In genomic region chr16:80330803-80331202, GRCh38 we compare ENCODE assay signal across 27 cellular contexts.
"Had no signal": no experiment of that assay in that cellular context is flagged by ENCODE, and none has a peak within 500 bp of the region (broad histone marks: within the 10 kb centered on the region; RNA-seq: fewer than 3 reads in every experiment).

No MANE protein-coding gene starts in this region.

- ATAC-seq: activated T-cell treated with anti-CD3 and anti-CD28 coated beads, Interleukin-2, amount 50 U/mL, for 4 hours; Panc1 had no signal

- H3K4me3 Mint-ChIP-seq: activated CD4-positive, alpha-beta T cell treated with anti-CD3 and anti-CD28 coated beads, Interleukin-2, amount 10 ng/mL, durations not matched to agents 7 days and 5 days; activated naive CD8-positive, alpha-beta T cell treated with anti-CD3 and anti-CD28 coated beads for 36 hours; activated T-cell treated with anti-CD3 and anti-CD28 coated beads, Interleukin-2, amount 50 U/mL, for 4 hours; activated T-helper 1 cell treated with anti-CD3 and anti-CD28 coated beads, Interleukin-12 subunit alpha, Interleukin-12 subunit beta, Interleukin-2, Interleukin-4 antibody, amounts not matched to agents 30 ng/mL and 10 ng/mL and 1 ng/mL, durations not matched to agents 14 hours and 24 hours and 36 hours; T-helper 1 cell treated with Interleukin-12 subunit alpha and Interleukin-12 subunit beta and Interleukin-4 antibody, amounts not matched to agents 30 μg/mL and 1 μg/mL, for 36 hours; T-helper 2 cell treated with Interferon-gamma antibody and Interleukin-4, amounts not matched to agents 5 μg/mL and 100 μg/mL, for 36 hours had no signal

- H3K9ac ChIP-seq: KMS-11 had no signal

- H3K27ac ChIP-seq: ascending aorta, cardiac muscle cell, KMS-11, SJCRH30, SK-N-MC had no signal

- H3K4me3 ChIP-seq: ascending aorta, cardiac muscle cell, SJCRH30, SK-N-MC had no signal

- H3K4me1 Mint-ChIP-seq: activated CD4-positive, alpha-beta T cell treated with anti-CD3 and anti-CD28 coated beads, Interleukin-2, amount 10 ng/mL, durations not matched to agents 7 days and 5 days; activated naive CD8-positive, alpha-beta T cell treated with anti-CD3 and anti-CD28 coated beads for 36 hours had no signal

- H3K27ac Mint-ChIP-seq: activated CD4-positive, alpha-beta T cell treated with anti-CD3 and anti-CD28 coated beads, Interleukin-2, amount 10 ng/mL, durations not matched to agents 7 days and 5 days; activated naive CD8-positive, alpha-beta T cell treated with anti-CD3 and anti-CD28 coated beads for 36 hours; activated T-helper 1 cell treated with anti-CD3 and anti-CD28 coated beads, Interleukin-12 subunit alpha, Interleukin-12 subunit beta, Interleukin-2, Interleukin-4 antibody, amounts not matched to agents 30 ng/mL and 10 ng/mL and 1 ng/mL, durations not matched to agents 14 hours and 24 hours and 36 hours; T-helper 1 cell treated with Interleukin-12 subunit alpha and Interleukin-12 subunit beta and Interleukin-4 antibody, amounts not matched to agents 30 μg/mL and 1 μg/mL, for 36 hours; T-helper 2 cell treated with Interferon-gamma antibody and Interleukin-4, amounts not matched to agents 5 μg/mL and 100 μg/mL, for 36 hours had no signal

- H3K36me3 ChIP-seq: ascending aorta, cardiac muscle cell, SJCRH30 had no signal

- H3K36me3 Mint-ChIP-seq: activated naive CD8-positive, alpha-beta T cell treated with anti-CD3 and anti-CD28 coated beads for 36 hours had no signal

- H3K4me1 ChIP-seq: ascending aorta, SJCRH30 had no signal

- H3K27me3 ChIP-seq: ascending aorta, SJCRH30 had no signal

- H3K9me3 Mint-ChIP-seq: activated CD4-positive, alpha-beta T cell treated with anti-CD3 and anti-CD28 coated beads, Interleukin-2, amount 10 ng/mL, durations not matched to agents 7 days and 5 days; activated naive CD8-positive, alpha-beta T cell treated with anti-CD3 and anti-CD28 coated beads for 36 hours; activated T-cell treated with anti-CD3 and anti-CD28 coated beads, Interleukin-2, amount 50 U/mL, for 4 hours; activated T-helper 1 cell treated with anti-CD3 and anti-CD28 coated beads, Interleukin-12 subunit alpha, Interleukin-12 subunit beta, Interleukin-2, Interleukin-4 antibody, amounts not matched to agents 30 ng/mL and 10 ng/mL and 1 ng/mL, durations not matched to agents 14 hours and 24 hours and 36 hours; T-helper 1 cell treated with Interleukin-12 subunit alpha and Interleukin-12 subunit beta and Interleukin-4 antibody, amounts not matched to agents 30 μg/mL and 1 μg/mL, for 36 hours; T-helper 2 cell treated with Interferon-gamma antibody and Interleukin-4, amounts not matched to agents 5 μg/mL and 100 μg/mL, for 36 hours had no signal

- DNase-seq: activated CD4-positive, alpha-beta T cell treated with anti-CD3 and anti-CD28 coated beads, Interleukin-2, amount 10 ng/mL, durations not matched to agents 7 days and 5 days; activated CD4-positive, alpha-beta T cell treated with anti-CD3 and anti-CD28 coated beads, Interleukin-2, amount 50 U/mL, for 48 hours; activated CD8-positive, alpha-beta memory T cell treated with anti-CD3 and anti-CD28 coated beads, Interleukin-2, amount 50 U/mL, for 4 hours; activated gamma-delta T cell treated with Interleukin-2 at 50 U/mL for 16 hours; activated naive CD4-positive, alpha-beta T cell treated with anti-CD3 and anti-CD28 coated beads, Interleukin-2, amount 50 U/mL, for 16 hours; activated naive CD8-positive, alpha-beta T cell treated with anti-CD3 and anti-CD28 coated beads for 36 hours; activated T-cell treated with anti-CD3 and anti-CD28 coated beads for 4 hours; activated T-cell treated with anti-CD3 and anti-CD28 coated beads, Interleukin-2, amount 50 U/mL, for 4 hours; amniotic stem cell; MM.1S; MV-4-11; NCI-H1092; NCI-H1436 treated with DMSO at 0.1 percent for 48 hours; NCI-H1694 treated with DMSO at 0.1 percent for 48 hours; NCI-H2029; NCI-H345; NCI-H524 treated with DMSO at 0.1 percent for 48 hours; SHP77; SJCRH30 had no signal

- H3K9me3 ChIP-seq: ascending aorta, SJCRH30 had no signal
